Comparison of ENCODE assay signal across 25 cellular contexts in the genomic region with DNA sequence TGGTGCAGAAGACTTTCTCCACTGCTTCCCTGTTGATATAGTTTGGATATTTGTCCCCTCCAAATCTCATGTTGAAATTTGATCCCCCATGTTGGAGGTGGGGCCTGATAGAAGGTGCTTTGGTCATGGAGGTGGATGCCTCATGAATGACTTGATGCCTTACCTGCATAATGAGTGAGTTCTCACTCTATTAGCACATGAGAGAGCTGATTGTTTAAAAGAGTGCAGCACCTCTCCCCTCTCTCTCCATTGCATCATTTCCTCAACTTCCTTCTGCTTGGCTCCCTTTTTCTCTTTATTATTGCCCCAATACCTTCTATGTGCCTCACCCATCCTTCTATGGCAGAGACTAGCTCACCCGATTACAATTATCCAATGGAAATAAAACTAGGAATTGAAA.
"Had no signal": no experiment of that assay in that cellular context is flagged by ENCODE, and none has a peak within 500 bp of the region (broad histone marks: within the 10 kb centered on the region; RNA-seq: fewer than 3 reads in every experiment).

No MANE protein-coding gene starts in this region.

- H3K9me3 Mint-ChIP-seq: effector memory CD8-positive, alpha-beta T cell; nephron; stimulated activated naive CD8-positive, alpha-beta T cell treated with anti-CD3 and anti-CD28 coated beads, Interleukin-15, Interleukin-2, amounts not matched to agents 100 ng/mL and 50 ng/mL, for 24 hours had no signal

- H3K27me3 Mint-ChIP-seq: effector memory CD8-positive, alpha-beta T cell; stimulated activated naive B cell treated with anti-CD40 and anti-IgM and Interleukin-4, amounts not matched to agents 10 μg/mL and 1 μg/mL and 100 μg/mL, for 72 hours; stimulated activated naive CD8-positive, alpha-beta T cell treated with anti-CD3 and anti-CD28 coated beads, Interleukin-15, Interleukin-2, amounts not matched to agents 100 ng/mL and 50 ng/mL, for 24 hours had no signal

- H3K27me3 ChIP-seq: esophagus squamous epithelium, ovary, sigmoid colon, tibial nerve, upper lobe of right lung, uterus had no signal

- H3K27ac ChIP-seq: esophagus squamous epithelium, heart right ventricle, lower lobe of right lung, ovary, psoas muscle, sigmoid colon, thoracic aorta, tibial nerve, upper lobe of right lung, uterus had no signal

- FAIRE-seq: endometrium, keratinocyte had no signal

- ATAC-seq: effector memory CD8-positive, alpha-beta T cell; heart right ventricle; left ventricle myocardium superior; lower lobe of right lung; psoas muscle; right cardiac atrium; stimulated activated naive B cell treated with anti-CD40 and anti-IgM and Interleukin-4, amounts not matched to agents 10 μg/mL and 1 μg/mL and 100 μg/mL, for 72 hours; upper lobe of right lung had no signal

- DNase-seq: cortex of kidney; effector memory CD8-positive, alpha-beta T cell; erythroblast; esophagus squamous epithelium; foreskin melanocyte; glutamatergic neuron; heart right ventricle; hippocampal formation; left ventricle myocardium superior; lower lobe of right lung; occipital lobe; ovary; posterior cingulate gyrus; psoas muscle; right cardiac atrium; sigmoid colon; stimulated activated naive B cell treated with anti-CD40 and anti-IgM and Interleukin-4, amounts not matched to agents 10 μg/mL and 1 μg/mL and 100 μg/mL, for 72 hours; upper lobe of right lung; uterus had no signal

- H3K4me3 ChIP-seq: esophagus squamous epithelium, heart right ventricle, lower lobe of right lung, ovary, psoas muscle, sigmoid colon, thoracic aorta, tibial nerve, upper lobe of right lung, uterus had no signal

- H3K9me3 ChIP-seq: esophagus squamous epithelium, heart right ventricle, lower lobe of right lung, ovary, psoas muscle, sigmoid colon, thoracic aorta, tibial nerve, upper lobe of right lung, uterus had no signal

- H3K4me1 Mint-ChIP-seq: stimulated activated naive B cell treated with anti-CD40 and anti-IgM and Interleukin-4, amounts not matched to agents 10 μg/mL and 1 μg/mL and 100 μg/mL, for 72 hours had no signal

- H3K4me3 Mint-ChIP-seq: effector memory CD8-positive, alpha-beta T cell; nephron; stimulated activated naive B cell treated with anti-CD40 and anti-IgM and Interleukin-4, amounts not matched to agents 10 μg/mL and 1 μg/mL and 100 μg/mL, for 72 hours; stimulated activated naive CD8-positive, alpha-beta T cell treated with anti-CD3 and anti-CD28 coated beads, Interleukin-15, Interleukin-2, amounts not matched to agents 100 ng/mL and 50 ng/mL, for 24 hours had no signal

- H3K4me1 ChIP-seq: esophagus squamous epithelium, heart right ventricle, lower lobe of right lung, psoas muscle, sigmoid colon, tibial nerve, upper lobe of right lung, uterus had no signal

- H3K27ac Mint-ChIP-seq: effector memory CD8-positive, alpha-beta T cell; nephron; stimulated activated naive B cell treated with anti-CD40 and anti-IgM and Interleukin-4, amounts not matched to agents 10 μg/mL and 1 μg/mL and 100 μg/mL, for 72 hours; stimulated activated naive CD8-positive, alpha-beta T cell treated with anti-CD3 and anti-CD28 coated beads, Interleukin-15, Interleukin-2, amounts not matched to agents 100 ng/mL and 50 ng/mL, for 24 hours had no signal

- H3K36me3 ChIP-seq: esophagus squamous epithelium, heart right ventricle, lower lobe of right lung, ovary, sigmoid colon, thoracic aorta, upper lobe of right lung, uterus had no signal
